In the genomic region with DNA sequence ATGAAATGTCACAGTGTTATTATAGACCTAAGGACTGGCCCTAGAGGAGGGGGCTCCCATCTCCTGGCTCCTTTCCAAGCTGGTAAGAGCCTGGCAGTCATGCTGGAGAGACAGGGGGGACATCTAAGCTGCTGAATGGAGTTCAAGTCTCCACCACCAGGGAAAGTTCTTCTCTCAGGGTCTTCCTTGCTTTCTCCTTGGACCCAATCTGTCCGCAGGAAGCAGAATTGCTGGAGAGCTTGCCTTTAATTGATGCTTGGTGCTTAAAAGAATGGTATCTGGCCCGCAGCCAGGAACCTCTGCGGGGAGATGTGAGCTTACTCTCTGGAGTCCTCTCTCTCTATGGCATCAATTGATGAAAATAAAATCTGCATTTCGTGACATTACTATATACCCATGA, we compare ENCODE assay signal across 9 cellular contexts. TPM values are rescaled to one million over a fixed set of nuclear protein-coding genes. Genes with fewer than 3 reads are reported as not detected.
DNase-seq lines count a peak whose midpoint lies in the region; ATAC-seq, FAIRE-seq and TF ChIP-seq lines count a peak whose summit lies in the region.
"Had no signal": no experiment of that assay in that cellular context is flagged by ENCODE, and none has a peak within 500 bp of the region (broad histone marks: within the 10 kb centered on the region; RNA-seq: fewer than 3 reads in every experiment).

No MANE protein-coding gene starts in this region.

- BruUV-seq in MCF 10A (replicated peaks; lab: Mats Ljungman, UMichigan): no TSS peak

- H3K4me1 ChIP-seq in breast epithelium (peaks cover 0 to 2% of the 10 kb centered on the region in 2 donors), astrocyte (ENCODE audit: insufficient read depth, low read length) (peaks cover 22% of the 10 kb centered on the region), uterus (peaks cover 0 to 6% of the 10 kb centered on the region in 2 donors)

- H3K27me3 Mint-ChIP-seq in MCF 10A (ENCODE audit: insufficient read depth, unreplicated experiment) (no peaks in the 10 kb centered on the region), astrocyte (ENCODE audit: low read depth, unreplicated experiment) (no peaks in the 10 kb centered on the region), natural killer cell (ENCODE audit: low read depth in 2 of 2) (peaks cover 13 to 24% of the 10 kb centered on the region in 2 donors)
- no peaks in the 10 kb centered on the region for H3K27me3 Mint-ChIP-seq in activated CD4-positive, alpha-beta T cell treated with anti-CD3 and anti-CD28 coated beads, Interleukin-2, amount 10 ng/mL, durations not matched to agents 24 days and 14 days

- intact Hi-C loops in breast epithelium (cut with DNase I; ENCODE audit: low total_unique reads): no loop called here
- intact Hi-C loops in MCF 10A (cut with micrococcal nuclease): no loop called here
- intact Hi-C loops in uterus (cut with DNase I; ENCODE audit: low total_unique reads): no loop called here
- intact Hi-C loops in natural killer cell (cut with micrococcal nuclease): no loop called here
- intact Hi-C loops in activated CD4-positive, alpha-beta T cell treated with anti-CD3 and anti-CD28 coated beads, Interleukin-2, amount 10 ng/mL, durations not matched to agents 24 days and 14 days (cut with micrococcal nuclease): no loop called here

- no peaks in the 10 kb centered on the region for H3K9me3 Mint-ChIP-seq in MCF 10A (ENCODE audit: unreplicated experiment)
- no peaks in the 10 kb centered on the region for H3K9me3 Mint-ChIP-seq in astrocyte (ENCODE audit: unreplicated experiment)
- H3K9me3 Mint-ChIP-seq in natural killer cell: no peaks in the 10 kb centered on the region
- peaks cover 3% of the 10 kb centered on the region for H3K9me3 Mint-ChIP-seq in activated CD4-positive, alpha-beta T cell treated with anti-CD3 and anti-CD28 coated beads, Interleukin-2, amount 10 ng/mL, durations not matched to agents 24 days and 14 days

- TF ChIP-seq POLR2A in breast epithelium (IDR thresholded peaks at IDR 0.05): no peak
- no peak for TF ChIP-seq POLR2A in uterus (IDR thresholded peaks at IDR 0.05)

- H3K27me3 ChIP-seq in breast epithelium (no peaks in the 10 kb centered on the region), astrocyte (ENCODE audit: insufficient read depth, low read length) (no peaks in the 10 kb centered on the region), uterus (no peaks in the 10 kb centered on the region)

- H3K4me3 ChIP-seq in breast epithelium (no peak overlapping the region), astrocyte (ENCODE audit: insufficient read depth, low read depth, low read length) (no peak overlapping the region), uterus (no peak overlapping the region)

- H3K4me3 Mint-ChIP-seq in MCF 10A (ENCODE audit: unreplicated experiment): no peak overlapping the region
- no peak overlapping the region for H3K4me3 Mint-ChIP-seq in astrocyte (ENCODE audit: unreplicated experiment)
- H3K4me3 Mint-ChIP-seq in natural killer cell: no peak overlapping the region
- no peak overlapping the region for H3K4me3 Mint-ChIP-seq in activated CD4-positive, alpha-beta T cell treated with anti-CD3 and anti-CD28 coated beads, Interleukin-2, amount 10 ng/mL, durations not matched to agents 24 days and 14 days

- peak overlapping the region; percentile 43 for H3K9ac ChIP-seq in astrocyte (ENCODE audit: low read length)

- FAIRE-seq in astrocyte (lab: Jason Lieb, UNC): no peak

- H3K9me3 ChIP-seq in breast epithelium (no peaks in the 10 kb centered on the region), astrocyte (ENCODE audit: insufficient read depth, low read depth, low read length) (no peaks in the 10 kb centered on the region), uterus (no peaks in the 10 kb centered on the region)

- POLR2A ChIA-PET in MCF 10A (lab: Yijun Ruan, JAX): interaction anchor here (1.0 to 1.8 kb wide), 6 partner anchors 9 to 366 kb away, joined by 3 to 8 read pairs (median 4); no protein-coding TSS in a partner anchor

- H3K4me1 Mint-ChIP-seq in MCF 10A (ENCODE audit: insufficient read depth, unreplicated experiment): peaks cover 24% of the 10 kb centered on the region
- H3K4me1 Mint-ChIP-seq in astrocyte (ENCODE audit: low read depth, unreplicated experiment): peaks cover 13% of the 10 kb centered on the region
- no peaks in the 10 kb centered on the region for H3K4me1 Mint-ChIP-seq in natural killer cell
- peaks cover 17% of the 10 kb centered on the region for H3K4me1 Mint-ChIP-seq in activated CD4-positive, alpha-beta T cell treated with anti-CD3 and anti-CD28 coated beads, Interleukin-2, amount 10 ng/mL, durations not matched to agents 24 days and 14 days

- H3K4me2 ChIP-seq in astrocyte (ENCODE audit: low read length): peak overlapping the region; percentile 49

- CTCF ChIA-PET in MCF 10A (lab: Yijun Ruan, JAX): interaction anchor here (0.9 to 2.2 kb wide), 8 partner anchors 8 to 469 kb away, joined by 3 to 8 read pairs (median 4); no protein-coding TSS in a partner anchor

- H3K27ac ChIP-seq in breast epithelium: peak overlapping the region; percentile 4 to 50
- peak overlapping the region; percentile 42 for H3K27ac ChIP-seq in astrocyte (ENCODE audit: low read depth, low read length)
- H3K27ac ChIP-seq in uterus: peak overlapping the region; percentile 79 to 80

- H3K27ac Mint-ChIP-seq in MCF 10A (ENCODE audit: low read depth, unreplicated experiment) (no peak overlapping the region), astrocyte (ENCODE audit: unreplicated experiment) (no peak overlapping the region), natural killer cell (no peak overlapping the region)
- no peak overlapping the region for H3K27ac Mint-ChIP-seq in activated CD4-positive, alpha-beta T cell treated with anti-CD3 and anti-CD28 coated beads, Interleukin-2, amount 10 ng/mL, durations not matched to agents 24 days and 14 days

- TF ChIP-seq CTCF in breast epithelium (IDR thresholded peaks at IDR 0.05) (no peak), MCF 10A (IDR thresholded peaks at IDR 0.05; ENCODE audit: unreplicated experiment) (no peak), astrocyte (IDR thresholded peaks at IDR 0.05; ENCODE audit: insufficient read depth, low read depth, low read length) (no peak), uterus (IDR thresholded peaks at IDR 0.05) (peak in 1 of 4 experiments; percentile 8), natural killer cell (IDR thresholded peaks at IDR 0.05) (no peak)

- H3K79me2 ChIP-seq in astrocyte (ENCODE audit: insufficient read depth, low read length): no peaks in the 10 kb centered on the region

- ATAC-seq in natural killer cell (no peak), GM18511 (IDR thresholded peaks at IDR 0.05; ENCODE audit: unreplicated experiment) (no peak)

- H3K36me3 ChIP-seq in breast epithelium (no peaks in the 10 kb centered on the region), astrocyte (ENCODE audit: insufficient read depth, low read length) (no peaks in the 10 kb centered on the region), uterus (no peaks in the 10 kb centered on the region)

- DNase-seq in breast epithelium (ENCODE audit: low spot score in 2 of 2): no peak
- DNase-seq in MCF 10A (ENCODE audit: unreplicated experiment): no peak
- peak; percentile 45 for DNase-seq in astrocyte (ENCODE audit: low read depth)
- peak; percentile 57 for DNase-seq in medulla oblongata (ENCODE audit: extremely low spot score)
- DNase-seq in uterus: peak in 1 of 2 donors; percentile 69
- no peak for DNase-seq in natural killer cell
- DNase-seq in activated CD4-positive, alpha-beta T cell treated with anti-CD3 and anti-CD28 coated beads, Interleukin-2, amount 10 ng/mL, durations not matched to agents 24 days and 14 days: no peak
- DNase-seq: stimulated activated CD4-positive, alpha-beta T cell treated with anti-CD3 and anti-CD28 coated beads, Interleukin-2, amount 100 ng/mL, for 48 hours had no signal

- H2AFZ ChIP-seq in astrocyte (ENCODE audit: low read depth, low read length): no peak overlapping the region

- no peaks in the 10 kb centered on the region for H4K20me1 ChIP-seq in astrocyte (ENCODE audit: insufficient read depth, low read length)

- H3K36me3 Mint-ChIP-seq in MCF 10A (ENCODE audit: insufficient read depth, unreplicated experiment) (no peaks in the 10 kb centered on the region), astrocyte (ENCODE audit: low read depth, unreplicated experiment) (no peaks in the 10 kb centered on the region), natural killer cell (no peaks in the 10 kb centered on the region)
- H3K36me3 Mint-ChIP-seq in activated CD4-positive, alpha-beta T cell treated with anti-CD3 and anti-CD28 coated beads, Interleukin-2, amount 10 ng/mL, durations not matched to agents 24 days and 14 days (ENCODE audit: low read depth): no peaks in the 10 kb centered on the region

RNA-seq across cellular contexts. Expression of gene IRF2BP2, which starts 25.1 kb away (rescaled TPM):
- total RNA-seq in breast epithelium (100 to 1,000 TPM in 1 of 3 donors, 10 to 100 TPM in 2; 60.3 to 108 (median 84.9) TPM), MCF 10A (2022) (149 and 217 TPM in 2 replicates), astrocyte (122 and 126 TPM in 2 replicates), uterus (100 to 1,000 TPM in 3 of 4 donors, 10 to 100 TPM in 1; 56.8 to 182 (median 124) TPM), natural killer cell (100 to 1,000 TPM; 186 to 315 (median 266) TPM)
- total RNA-seq in activated CD4-positive, alpha-beta T cell treated with anti-CD3 and anti-CD28 coated beads, Interleukin-2, amount 10 ng/mL, durations not matched to agents 24 days and 14 days: 206 and 217 TPM in 2 replicates

Comparison
In these comparisons a context has a peak if more than half of its experiments do, and no peak if none do; other contexts are left out.
1. DNase-seq: peak in astrocyte (single experiment) and medulla oblongata (single experiment); none in breast epithelium (0 of 2), MCF 10A (single experiment), natural killer cell (single experiment) and activated CD4-positive, alpha-beta T cell treated with anti-CD3 and anti-CD28 coated beads, Interleukin-2, amount 10 ng/mL, durations not matched to agents 24 days and 14 days (single experiment).
2. H3K27ac ChIP-seq: peak in every context shown above with its lines; median percentile 80 in uterus; 42 in astrocyte; 27 in breast epithelium.